Comparison of ENCODE assay signal across 17 cellular contexts in the genomic region with DNA sequence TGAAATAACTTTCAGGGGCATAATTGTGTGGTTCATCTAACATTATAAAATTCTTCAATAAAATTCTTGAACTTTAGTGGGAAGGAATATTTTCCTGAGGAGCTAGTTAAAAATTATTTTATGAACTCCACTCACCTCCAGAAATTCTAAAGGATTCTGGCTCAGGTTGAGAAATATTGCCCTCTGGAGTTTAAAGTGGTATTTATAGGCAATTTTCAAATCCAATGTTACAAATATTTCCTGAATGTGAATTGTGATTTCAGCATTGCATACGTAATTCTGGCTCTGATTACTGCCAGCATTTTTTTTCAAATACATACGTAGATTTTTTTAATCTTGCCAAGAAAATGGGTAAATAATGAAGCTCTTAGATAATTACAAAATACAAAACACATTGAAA.
DNase-seq lines count a peak whose midpoint lies in the region; ATAC-seq, FAIRE-seq and TF ChIP-seq lines count a peak whose summit lies in the region.
"Had no signal": no experiment of that assay in that cellular context is flagged by ENCODE, and none has a peak within 500 bp of the region (broad histone marks: within the 10 kb centered on the region; RNA-seq: fewer than 3 reads in every experiment).

No MANE protein-coding gene starts in this region.

- no CpG with 5 or more reads among the region's 2 CpGs for WGBS in IMR-90 (ENCODE audit: extremely low coverage in 2 of 2, insufficient read length in 1 of 2), 2 experiments
- WGBS in right lobe of liver (ENCODE audit: insufficient coverage, low coverage, low lambda C conversion rate, missing lambda C conversion rate): 6% methylated on average over 2 of the region's 2 CpGs
- 4 to 5% methylated on average over 2 of the region's 2 CpGs for WGBS in lower leg skin, 2 donors

- H3K27me3 ChIP-seq in AG04450 (ENCODE audit: control insufficient read depth, insufficient read depth, low read length) (no peaks in the 10 kb centered on the region), IMR-90 (ENCODE audit: control insufficient read depth, insufficient read depth, low read length) (no peaks in the 10 kb centered on the region), bronchial epithelial cell (ENCODE audit: control insufficient read depth, insufficient read depth, low read length) (no peaks in the 10 kb centered on the region), right lobe of liver (no peaks in the 10 kb centered on the region)
- H3K27me3 ChIP-seq: neutrophil, Peyer's patch had no signal

- H4K20me1 ChIP-seq in IMR-90 (ENCODE audit: insufficient read depth, low read length): no peaks in the 10 kb centered on the region

- in situ Hi-C loops in IMR-90 (cut with MboI; ENCODE audit: low sequenced_read_pairs): no loop called here

- DNase-seq in AG04450 (ENCODE audit: low read depth, low spot score) (no peak), IMR-90 (no peak), bronchial epithelial cell (ENCODE audit: low read depth) (peak; percentile 21), right lobe of liver (no peak), CD1c-positive myeloid dendritic cell (ENCODE audit: extremely low spot score) (no peak), mucosa of descending colon (no peak), lower leg skin (ENCODE audit: low spot score in 2 of 2) (no peak)
- DNase-seq: activated B cell treated with CpG ODN at 0.5 μM for 24 hours; activated naive CD4-positive, alpha-beta T cell; DMS79 treated with DMSO at 0.1 percent for 48 hours; NCI-H446; Peyer's patch had no signal

- no peak overlapping the region for H2BK20ac ChIP-seq in IMR-90 (ENCODE audit: low read depth, low read length)

- no peak overlapping the region for H3K14ac ChIP-seq in IMR-90 (replicated peaks; ENCODE audit: low read depth, low read length)

- no peak overlapping the region for H3K23ac ChIP-seq in IMR-90 (ENCODE audit: low read depth, low read length)

- no peak for ATAC-seq in IMR-90 (ENCODE audit: low read depth)
- ATAC-seq in right lobe of liver: peak in 1 of 4 donors; percentile 40
- ATAC-seq in GM21717 (IDR thresholded peaks at IDR 0.05; ENCODE audit: unreplicated experiment): no peak
- ATAC-seq in mucosa of descending colon: no peak
- ATAC-seq: stimulated activated effector memory CD8-positive, alpha-beta T cell treated with anti-CD3 and anti-CD28 coated beads, Interleukin-12 subunit alpha, Interleukin-12 subunit beta, amount 100 ng/mL, for 72 hours had no signal

- no peak overlapping the region for H3K4ac ChIP-seq in IMR-90 (ENCODE audit: low read depth, low read length)

- BruUV-seq in IMR-90 (replicated peaks; lab: Mats Ljungman, UMichigan): no TSS peak

- POLR2A ChIA-PET in AG04450 (lab: Yijun Ruan, JAX) (no interaction called here), IMR-90 (lab: Charles Lee; ENCODE audit: unreplicated experiment) (no interaction called here)

- H3K4me2 ChIP-seq in IMR-90 (ENCODE audit: low read depth, low read length): no peak overlapping the region

- no peak for FAIRE-seq in bronchial epithelial cell (lab: Jason Lieb, UNC)
- FAIRE-seq: astrocyte, H54 had no signal

- H3K4me1 ChIP-seq in IMR-90 (ENCODE audit: control insufficient read depth, insufficient read depth, low read length): no peaks in the 10 kb centered on the region
- no peaks in the 10 kb centered on the region for H3K4me1 ChIP-seq in right lobe of liver
- no peaks in the 10 kb centered on the region for H3K4me1 ChIP-seq in mucosa of descending colon (ENCODE audit: low read depth)
- H3K4me1 ChIP-seq: Peyer's patch had no signal

- intact Hi-C loops in IMR-90 (cut with micrococcal nuclease) (loop anchor here (5.0 kb wide), 1 partner anchor 1236 kb away; a partner anchor contains a TSS), right lobe of liver (cut with DNase I) (no loop called here), mucosa of descending colon (cut with DNase I, micrococcal nuclease) (no loop called here), lower leg skin (cut with DNase I; ENCODE audit: low total_unique reads) (no loop called here)

- CTCF ChIA-PET in AG04450 (lab: Charles Lee) (interaction anchor here (0.7 to 1.5 kb wide), 3 partner anchors 8 to 247 kb away, joined by 3 to 4 read pairs (median 4); no protein-coding TSS in a partner anchor), IMR-90 (lab: Yijun Ruan, JAX) (no interaction called here)

- H3K4me3 ChIP-seq in AG04450 (ENCODE audit: low read depth, low read length) (no peak overlapping the region), IMR-90 (ENCODE audit: insufficient read depth, low read depth, low read length) (no peak overlapping the region), bronchial epithelial cell (ENCODE audit: low read depth, low read length) (no peak overlapping the region), right lobe of liver (no peak overlapping the region), mucosa of descending colon (no peak overlapping the region), lower leg skin (ENCODE audit: low read depth, poor library complexity, severe bottlenecking) (no peak overlapping the region)
- H3K4me3 ChIP-seq: Peyer's patch had no signal

- TF ChIP-seq RAD21 in IMR-90 (IDR thresholded peaks at IDR 0.05; ENCODE audit: low read length): no peak

- no peak overlapping the region for H3K56ac ChIP-seq in IMR-90 (ENCODE audit: extremely low read depth, insufficient read depth, low read length)

- no peak overlapping the region for H3K18ac ChIP-seq in IMR-90 (ENCODE audit: low read depth, low read length)

- H2AK9ac ChIP-seq in IMR-90 (replicated peaks; ENCODE audit: low read depth, low read length, poor library complexity): no peak overlapping the region

- no peak overlapping the region for H3K27ac ChIP-seq in AG04450 (ENCODE audit: low read depth, low read length)
- no peak overlapping the region for H3K27ac ChIP-seq in IMR-90 (ENCODE audit: insufficient read depth, low read length)
- H3K27ac ChIP-seq in right lobe of liver: no peak overlapping the region
- H3K27ac ChIP-seq: neutrophil, Peyer's patch had no signal

- no peak overlapping the region for H4K5ac ChIP-seq in IMR-90 (ENCODE audit: low read depth, low read length)

- TF ChIP-seq CTCF in AG04450 (IDR thresholded peaks at IDR 0.05; ENCODE audit: low read depth, low read length): peak; percentile 11; the same call in 1 of the 2 replicates
- 0 out of 2 replicates have a peak, but pooled peaks have one; percentile 17 for TF ChIP-seq CTCF in IMR-90 (conservative IDR thresholded peaks at IDR 0.05; ENCODE audit: low read depth, low read length)
- no peak for TF ChIP-seq CTCF in bronchial epithelial cell (IDR thresholded peaks at IDR 0.05; ENCODE audit: insufficient read depth, low read length, severe bottlenecking)
- peak in 3 of 4 donors; percentile 9 to 27 (median 13) for TF ChIP-seq CTCF in right lobe of liver (IDR thresholded peaks at IDR 0.05)
- TF ChIP-seq CTCF in mucosa of descending colon (IDR thresholded peaks at IDR 0.05): no peak
- no peak for TF ChIP-seq CTCF in lower leg skin (IDR thresholded peaks at IDR 0.05)

- no peak for TF ChIP-seq POLR2A in IMR-90 (IDR thresholded peaks at IDR 0.05; ENCODE audit: low read depth, low read length)
- no peak for TF ChIP-seq POLR2A in right lobe of liver (IDR thresholded peaks at IDR 0.05)
- TF ChIP-seq POLR2A in lower leg skin (IDR thresholded peaks at IDR 0.05): no peak

- no peaks in the 10 kb centered on the region for H3K79me1 ChIP-seq in IMR-90 (ENCODE audit: low read depth in 1 of 2, low read length in 2 of 2)

- H3K9me3 ChIP-seq in AG04450 (ENCODE audit: control insufficient read depth, insufficient read depth, low read length) (no peaks in the 10 kb centered on the region), IMR-90 (ENCODE audit: control insufficient read depth, insufficient read depth, low read length) (peaks cover 1% of the 10 kb centered on the region; the same call in 1 of the 2 replicates), right lobe of liver (no peaks in the 10 kb centered on the region), mucosa of descending colon (no peaks in the 10 kb centered on the region)
- H3K9me3 ChIP-seq: neutrophil, Peyer's patch had no signal

- no peak overlapping the region for H3K9ac ChIP-seq in IMR-90 (ENCODE audit: low read depth, low read length)

- H4K8ac ChIP-seq in IMR-90 (ENCODE audit: low read depth in 2 of 2, low read length in 2 of 2): no peak overlapping the region

- H3K36me3 ChIP-seq in IMR-90 (ENCODE audit: control insufficient read depth, insufficient read depth, low read length): no peaks in the 10 kb centered on the region
- H3K36me3 ChIP-seq in bronchial epithelial cell (ENCODE audit: control insufficient read depth, insufficient read depth, low read length): no peaks in the 10 kb centered on the region
- no peaks in the 10 kb centered on the region for H3K36me3 ChIP-seq in right lobe of liver
- no peaks in the 10 kb centered on the region for H3K36me3 ChIP-seq in mucosa of descending colon (ENCODE audit: low read depth)
- H3K36me3 ChIP-seq: neutrophil, Peyer's patch had no signal

- H2BK15ac ChIP-seq in IMR-90 (ENCODE audit: low read depth, low read length): no peak overlapping the region

- no peak overlapping the region for H4K91ac ChIP-seq in IMR-90 (ENCODE audit: insufficient read depth, low read depth, low read length)

- no peak overlapping the region for H2BK5ac ChIP-seq in IMR-90 (ENCODE audit: low read depth, low read length, poor library complexity, severe bottlenecking)

- dilution Hi-C loops in IMR-90 (cut with HindIII; ENCODE audit: low sequenced_read_pairs, unreplicated experiment): no loop called here

- H2AK5ac ChIP-seq in IMR-90 (ENCODE audit: low read depth, low read length): no peak overlapping the region

- H2BK120ac ChIP-seq in IMR-90 (ENCODE audit: low read depth, low read length): no peak overlapping the region

- no peak overlapping the region for H2AFZ ChIP-seq in IMR-90 (replicated peaks; ENCODE audit: low read length, poor library complexity)

- no peaks in the 10 kb centered on the region for H3K9me1 ChIP-seq in IMR-90 (ENCODE audit: insufficient read depth, low read length)

TF ChIP-seq in IMR-90, 13 proteins besides CTCF, POLR2A, EP300 and RAD21:
- no peak for TF ChIP-seq MAFK (IDR thresholded peaks at IDR 0.05; ENCODE audit: low read depth, low read length)
- TF ChIP-seq, protein P1, sequence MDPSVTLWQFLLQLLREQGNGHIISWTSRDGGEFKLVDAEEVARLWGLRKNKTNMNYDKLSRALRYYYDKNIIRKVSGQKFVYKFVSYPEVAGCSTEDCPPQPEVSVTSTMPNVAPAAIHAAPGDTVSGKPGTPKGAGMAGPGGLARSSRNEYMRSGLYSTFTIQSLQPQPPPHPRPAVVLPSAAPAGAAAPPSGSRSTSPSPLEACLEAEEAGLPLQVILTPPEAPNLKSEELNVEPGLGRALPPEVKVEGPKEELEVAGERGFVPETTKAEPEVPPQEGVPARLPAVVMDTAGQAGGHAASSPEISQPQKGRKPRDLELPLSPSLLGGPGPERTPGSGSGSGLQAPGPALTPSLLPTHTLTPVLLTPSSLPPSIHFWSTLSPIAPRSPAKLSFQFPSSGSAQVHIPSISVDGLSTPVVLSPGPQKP (IDR thresholded peaks at IDR 0.05; ENCODE audit: borderline replicate concordance, low read depth, low read length): no peak

Comparison
In these comparisons a context has a peak if more than half of its experiments do, and no peak if none do; other contexts are left out.
1. CTCF ChIP-seq: peak in AG04450 (single experiment), IMR-90 (single experiment) and right lobe of liver (3 of 4); none in bronchial epithelial cell (single experiment), mucosa of descending colon (single experiment) and lower leg skin (0 of 3).